Comparison of ENCODE assay signal across 10 cellular contexts in genomic region chr1:54548389-54549044, GRCh38. TPM values are rescaled to one million over a fixed set of nuclear protein-coding genes. Genes with fewer than 3 reads are reported as not detected.
DNase-seq lines count a peak whose midpoint lies in the region; ATAC-seq and TF ChIP-seq lines count a peak whose summit lies in the region.
"Had no signal": no experiment of that assay in that cellular context is flagged by ENCODE, and none has a peak within 500 bp of the region (broad histone marks: within the 10 kb centered on the region; RNA-seq: fewer than 3 reads in every experiment).

No MANE protein-coding gene starts in this region.

- H3K4me2 ChIP-seq in osteoblast (ENCODE audit: insufficient read depth, low read length): peak overlapping the region; percentile 48

- H3K9me3 ChIP-seq in cardiac muscle cell (ENCODE audit: low read depth) (no peaks in the 10 kb centered on the region), osteoblast (ENCODE audit: low read depth, low read length) (no peaks in the 10 kb centered on the region), upper lobe of right lung (no peaks in the 10 kb centered on the region), spleen (no peaks in the 10 kb centered on the region)
- H3K9me3 ChIP-seq: MG63 had no signal

- H4K20me1 ChIP-seq in osteoblast (ENCODE audit: insufficient read depth, low read length): no peaks in the 10 kb centered on the region

- peak overlapping the region; percentile 22 for H3K4me3 ChIP-seq in cardiac muscle cell
- peak overlapping the region; percentile 42 for H3K4me3 ChIP-seq in osteoblast (ENCODE audit: insufficient read depth, low read length)
- H3K4me3 ChIP-seq in upper lobe of right lung: peak overlapping the region; percentile 25
- H3K4me3 ChIP-seq in spleen: peak overlapping the region in 3 of 8 donors; percentile 0 to 44 (median 14)
- H3K4me3 ChIP-seq: MG63 had no signal

- TF ChIP-seq POLR2A in spleen (IDR thresholded peaks at IDR 0.05): no peak

- 51 to 63% (median 61%) methylated on average over 11 to 13 of the region's 13 CpGs for WGBS in spleen, 5 donors

- H3K27me3 ChIP-seq in cardiac muscle cell (no peaks in the 10 kb centered on the region), osteoblast (ENCODE audit: insufficient read depth, low read length) (no peaks in the 10 kb centered on the region), upper lobe of right lung (no peaks in the 10 kb centered on the region), spleen (replicated peaks in 1 of 7) (no peaks in the 10 kb centered on the region)
- H3K27me3 ChIP-seq: MG63 had no signal

- in situ Hi-C loops in ACHN (cut with HindIII; ENCODE audit: low pct_ligation_motif_present, low pct_unique_long_range_greater_than_20kb, low sequenced_read_pairs): no loop called here

- DNase-seq in cardiac muscle cell (ENCODE audit: low read depth in 1 of 2, low spot score in 1 of 2) (peak in 1 of 2 donors; percentile 58), osteoblast (ENCODE audit: insufficient read length, low spot score, missing footprints) (peak; percentile 65), upper lobe of right lung (peak; percentile 42), GM19240 (ENCODE audit: insufficient read length, low spot score) (no peak), spleen (no peak), ACHN (no peak)
- DNase-seq: activated T-cell treated with anti-CD3 and anti-CD28 coated beads, Interleukin-2, amount 50 U/mL, for 4 hours had no signal

- TF ChIP-seq CTCF in cardiac muscle cell (IDR thresholded peaks at IDR 0.05; ENCODE audit: low read depth, low read length): no peak
- TF ChIP-seq CTCF in osteoblast (IDR thresholded peaks at IDR 0.05; ENCODE audit: extremely low read depth, low read depth, low read length): no peak
- no peak for TF ChIP-seq CTCF in upper lobe of right lung (IDR thresholded peaks at IDR 0.05)
- TF ChIP-seq CTCF in spleen (IDR thresholded peaks at IDR 0.05 in 8 of 11, conservative IDR thresholded peaks at IDR 0.05 in 3 of 11): no peak

- intact Hi-C loops in upper lobe of right lung (cut with DNase I): no loop called here
- intact Hi-C loops in spleen (cut with DNase I; ENCODE audit: low total_unique reads): no loop called here

- peak overlapping the region; percentile 95 for H2AFZ ChIP-seq in osteoblast (ENCODE audit: low read length)

- H3K36me3 ChIP-seq in cardiac muscle cell (no peaks in the 10 kb centered on the region), osteoblast (ENCODE audit: insufficient read depth, low read length) (no peaks in the 10 kb centered on the region), upper lobe of right lung (no peaks in the 10 kb centered on the region), spleen (no peaks in the 10 kb centered on the region)
- H3K36me3 ChIP-seq: MG63 had no signal

- peak; percentile 1; the same call in 2 of the 3 replicates for ATAC-seq in SK-N-SH treated with all-trans-retinoic acid at 6 μM for 48 hours
- ATAC-seq in upper lobe of right lung: no peak
- ATAC-seq: activated T-cell treated with anti-CD3 and anti-CD28 coated beads, Interleukin-2, amount 50 U/mL, for 4 hours had no signal

- H3K79me2 ChIP-seq in osteoblast (ENCODE audit: insufficient read depth, low read length): no peaks in the 10 kb centered on the region

- H3K27ac ChIP-seq in cardiac muscle cell (peak overlapping the region; percentile 95), osteoblast (ENCODE audit: low read depth, low read length) (no peak overlapping the region), upper lobe of right lung (peak overlapping the region; percentile 30), spleen (no peak overlapping the region)
- H3K27ac ChIP-seq: VCaP had no signal

- peaks cover 34% of the 10 kb centered on the region for H3K4me1 ChIP-seq in cardiac muscle cell (ENCODE audit: low read depth)
- peaks cover 18% of the 10 kb centered on the region for H3K4me1 ChIP-seq in osteoblast (ENCODE audit: insufficient read depth, low read length)
- peaks cover 12% of the 10 kb centered on the region for H3K4me1 ChIP-seq in upper lobe of right lung
- H3K4me1 ChIP-seq in spleen: peaks cover 0 to 20% (median 11%) of the 10 kb centered on the region in 6 donors

TF ChIP-seq in SK-N-SH treated with all-trans-retinoic acid at 6 μM for 48 hours, 23 proteins besides CTCF, POLR2A, EP300 and RAD21 (continues in another document):
- TF ChIP-seq RARB (CRISPR knock-in tag; IDR thresholded peaks at IDR 0.05) (no peak), ISL1 (CRISPR knock-in tag; IDR thresholded peaks at IDR 0.05) (no peak), TSHZ2 (CRISPR knock-in tag; IDR thresholded peaks at IDR 0.05) (no peak), CSDC2 (CRISPR knock-in tag; IDR thresholded peaks at IDR 0.05) (no peak), POU6F1 (CRISPR knock-in tag; IDR thresholded peaks at IDR 0.05; ENCODE audit: borderline replicate concordance, low read depth) (no peak), PATZ1 (CRISPR knock-in tag; IDR thresholded peaks at IDR 0.05; ENCODE audit: borderline replicate concordance) (no peak), GLIS3 (CRISPR knock-in tag; IDR thresholded peaks at IDR 0.05) (no peak), ZFP30 (CRISPR knock-in tag; IDR thresholded peaks at IDR 0.05) (no peak), ZNF70 (CRISPR knock-in tag; IDR thresholded peaks at IDR 0.05) (no peak), ZFP3 (CRISPR knock-in tag; IDR thresholded peaks at IDR 0.05) (no peak), PPARA (CRISPR knock-in tag; IDR thresholded peaks at IDR 0.05; ENCODE audit: borderline replicate concordance) (no peak), BACH2 (CRISPR knock-in tag; IDR thresholded peaks at IDR 0.05; ENCODE audit: borderline replicate concordance) (no peak), ZC3H10 (CRISPR knock-in tag; IDR thresholded peaks at IDR 0.05) (no peak), CREB5 (CRISPR knock-in tag; IDR thresholded peaks at IDR 0.05; ENCODE audit: low read depth) (no peak)

RNA-seq across cellular contexts. Expression of gene ACOT11, which starts 0.5 kb away (rescaled TPM):
- total RNA-seq in cardiac muscle cell (16.9 and 33.4 TPM in 2 replicates), osteoblast (2.9 and 3.8 TPM in 2 replicates), upper lobe of right lung (5.0 TPM), spleen (1 to 10 TPM; 1.5 to 3.2 (median 2.5) TPM)
- polyA plus RNA-seq in cardiac muscle cell (23.8 and 24.2 TPM in 2 replicates), spleen (under 1 TPM; 0.30 to 0.86 (median 0.52) TPM)

Comparison
In these comparisons a context has a peak if more than half of its experiments do, and no peak if none do; other contexts are left out.
1. DNase-seq: peak in osteoblast (single experiment) and upper lobe of right lung (single experiment); none in GM19240 (single experiment), spleen (single experiment) and ACHN (single experiment).
2. H3K27ac ChIP-seq: peak in cardiac muscle cell (single experiment) and upper lobe of right lung (single experiment); none in osteoblast (single experiment) and spleen (0 of 8).